Comparison of ENCODE assay signal across 10 cellular contexts in the genomic region with DNA sequence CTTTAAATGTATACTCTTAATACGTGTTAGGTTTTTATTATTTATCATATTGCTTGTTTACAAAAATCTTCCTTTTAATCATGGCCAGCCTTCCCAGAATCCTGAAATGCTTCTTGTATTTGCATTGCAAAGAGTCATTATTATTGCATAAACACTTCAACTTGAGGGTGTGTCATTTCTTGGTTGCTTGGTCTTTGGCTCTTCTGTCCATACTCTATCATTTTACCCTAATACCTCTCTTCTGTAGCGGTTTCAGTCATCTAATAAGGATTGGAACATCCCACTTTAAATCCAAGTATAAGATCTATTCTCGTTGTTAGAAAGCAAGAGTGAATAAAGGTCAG.
A peak's percentile ranks its signal among the peaks of the same experiment; 100 is the strongest.
DNase-seq lines count a peak whose midpoint lies in the region; ATAC-seq and TF ChIP-seq lines count a peak whose summit lies in the region.
"Had no signal": no experiment of that assay in that cellular context is flagged by ENCODE, and none has a peak within 500 bp of the region (broad histone marks: within the 10 kb centered on the region; RNA-seq: fewer than 3 reads in every experiment).

No MANE protein-coding gene starts in this region.

- peaks cover 8% of the 10 kb centered on the region; the same call in 1 of the 2 replicates for H3K4me1 ChIP-seq in HEK293 (ENCODE audit: control insufficient read depth, insufficient read depth, low read length)

- CTCF ChIA-PET in BJ (lab: Yijun Ruan, JAX), result interaction anchor here (0.7 to 1.5 kb wide), 4 partner anchors 9 to 16 kb away, joined by 3 to 6 read pairs (median 4); no protein-coding TSS in a partner anchor
- CTCF ChIA-PET in HEK293 (lab: Yijun Ruan, JAX), result interaction anchor here (0.6 to 1.1 kb wide), 5 partner anchors 8 to 200 kb away, joined by 3 to 7 read pairs (median 3); no protein-coding TSS in a partner anchor

- DNase-seq in BJ (ENCODE audit: low read depth) (no peak), caudate nucleus (lab: John Stamatoyannopoulos, UW) (no peak), retina (no peak), HuH-7.5 (ENCODE audit: low spot score) (no peak), GM20000 (ENCODE audit: low spot score) (no peak)
- DNase-seq: MM.1S had no signal

- H3K4me2 ChIP-seq in neural cell (ENCODE audit: low read length), result peak overlapping the region; percentile 93

- peaks cover 35% of the 10 kb centered on the region for H3K79me2 ChIP-seq in neural cell (replicated peaks; ENCODE audit: insufficient read depth, low read length)

- POLR2A ChIA-PET in BJ (lab: Charles Lee), result interaction anchor here (0.6 to 0.7 kb wide), 3 partner anchors 18 to 177 kb away, joined by 3 to 5 read pairs (median 3); no protein-coding TSS in a partner anchor
- POLR2A ChIA-PET in HEK293 (lab: Yijun Ruan, JAX), result interaction anchor here (0.7 to 2.0 kb wide), 7 partner anchors 8 to 250 kb away, joined by 3 to 21 read pairs (median 5); a partner anchor contains a TSS

- H2AFZ ChIP-seq in neural cell (ENCODE audit: low read depth, low read length), result peak overlapping the region; percentile 35

- H3K9ac ChIP-seq in neural cell (ENCODE audit: low read length), result peak overlapping the region; percentile 77

- no peaks in the 10 kb centered on the region for H3K9me2 ChIP-seq in neural cell (ENCODE audit: insufficient read depth, low read length)

- no peaks in the 10 kb centered on the region for H3K36me3 ChIP-seq in BJ (ENCODE audit: control insufficient read depth, insufficient read depth, low read length)
- H3K36me3 ChIP-seq in HEK293 (ENCODE audit: control insufficient read depth in 2 of 2, insufficient read depth in 1 of 2, low read length in 2 of 2), result no peaks in the 10 kb centered on the region
- H3K36me3 ChIP-seq in neural cell (ENCODE audit: insufficient read depth, low read length), result no peaks in the 10 kb centered on the region
- H3K36me3 ChIP-seq: HAP-1 had no signal

- ATAC-seq in GM19463 (IDR thresholded peaks at IDR 0.05; ENCODE audit: unreplicated experiment), result no peak

- H3K27me3 ChIP-seq in BJ (ENCODE audit: control insufficient read depth, insufficient read depth, low read length) (no peaks in the 10 kb centered on the region), neural cell (ENCODE audit: insufficient read depth, low read depth, low read length) (no peaks in the 10 kb centered on the region)

- H3K4me3 ChIP-seq in BJ (ENCODE audit: low read depth, low read length), result peak overlapping the region; percentile 52; the same call in 1 of the 2 replicates
- H3K4me3 ChIP-seq in HEK293 (ENCODE audit: low read depth, low read length), result peak overlapping the region; percentile 2; the same call in 1 of the 2 replicates
- peak overlapping the region; percentile 71 for H3K4me3 ChIP-seq in neural cell (ENCODE audit: low read length)
- H3K4me3 ChIP-seq: HAP-1 had no signal

- TF ChIP-seq CTCF in BJ (IDR thresholded peaks at IDR 0.05; ENCODE audit: insufficient read depth, low read depth, low read length), result no peak
- TF ChIP-seq CTCF in HEK293 (tag by site-specific recombination; IDR thresholded peaks at IDR 0.05), result no peak
- no peak for TF ChIP-seq CTCF in neural cell (IDR thresholded peaks at IDR 0.05; ENCODE audit: poor library complexity, severe bottlenecking)
- TF ChIP-seq CTCF in GM20000 (IDR thresholded peaks at IDR 0.05; ENCODE audit: extremely low read depth, missing control alignments), result no peak

- peaks cover 19% of the 10 kb centered on the region for H3F3A ChIP-seq in neural cell (ENCODE audit: insufficient read depth, low read length, poor library complexity, severe bottlenecking)

- no peaks in the 10 kb centered on the region for H3K9me3 ChIP-seq in HEK293 (ENCODE audit: control insufficient read depth, insufficient read depth, low read depth, low read length)
- no peaks in the 10 kb centered on the region for H3K9me3 ChIP-seq in neural cell (ENCODE audit: low read length)
- H3K9me3 ChIP-seq: HAP-1 had no signal

- no peak for TF ChIP-seq RAD21 in neural cell (conservative IDR thresholded peaks at IDR 0.05)

- TF ChIP-seq EP300 in neural cell (conservative IDR thresholded peaks at IDR 0.05; ENCODE audit: poor library complexity, severe bottlenecking), result no peak

- H3K27ac ChIP-seq in HEK293 (ENCODE audit: extremely low read depth, low read depth, low read length) (no peak overlapping the region), caudate nucleus (ENCODE audit: low read depth, low read length) (peak overlapping the region; percentile 82), neural cell (ENCODE audit: low read length) (peak overlapping the region; percentile 95)

- no peaks in the 10 kb centered on the region for H4K20me1 ChIP-seq in neural cell (ENCODE audit: insufficient read depth)

TF ChIP-seq in HEK293, 187 proteins besides CTCF, POLR2A, EP300 and RAD21 (continues in another document):
- TF ChIP-seq ZNF239 (tag by site-specific recombination; IDR thresholded peaks at IDR 0.05) (no peak), ZNF404 (tag by site-specific recombination; IDR thresholded peaks at IDR 0.05) (no peak), MZF1 (tag by site-specific recombination; IDR thresholded peaks at IDR 0.05; ENCODE audit: borderline replicate concordance) (no peak), ZNF549 (tag by site-specific recombination; IDR thresholded peaks at IDR 0.05) (no peak), ZNF514 (tag by site-specific recombination; IDR thresholded peaks at IDR 0.05) (no peak), WT1 (tag by site-specific recombination; IDR thresholded peaks at IDR 0.05) (no peak)
- TF ChIP-seq, protein P1, sequence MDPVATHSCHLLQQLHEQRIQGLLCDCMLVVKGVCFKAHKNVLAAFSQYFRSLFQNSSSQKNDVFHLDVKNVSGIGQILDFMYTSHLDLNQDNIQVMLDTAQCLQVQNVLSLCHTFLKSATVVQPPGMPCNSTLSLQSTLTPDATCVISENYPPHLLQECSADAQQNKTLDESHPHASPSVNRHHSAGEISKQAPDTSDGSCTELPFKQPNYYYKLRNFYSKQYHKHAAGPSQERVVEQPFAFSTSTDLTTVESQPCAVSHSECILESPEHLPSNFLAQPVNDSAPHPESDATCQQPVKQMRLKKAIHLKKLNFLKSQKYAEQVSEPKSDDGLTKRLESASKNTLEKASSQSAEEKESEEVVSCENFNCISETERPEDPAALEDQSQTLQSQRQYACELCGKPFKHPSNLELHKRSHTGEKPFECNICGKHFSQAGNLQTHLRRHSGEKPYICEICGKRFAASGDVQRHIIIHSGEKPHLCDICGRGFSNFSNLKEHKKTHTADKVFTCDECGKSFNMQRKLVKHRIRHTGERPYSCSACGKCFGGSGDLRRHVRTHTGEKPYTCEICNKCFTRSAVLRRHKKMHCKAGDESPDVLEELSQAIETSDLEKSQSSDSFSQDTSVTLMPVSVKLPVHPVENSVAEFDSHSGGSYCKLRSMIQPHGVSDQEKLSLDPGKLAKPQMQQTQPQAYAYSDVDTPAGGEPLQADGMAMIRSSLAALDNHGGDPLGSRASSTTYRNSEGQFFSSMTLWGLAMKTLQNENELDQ (tag by site-specific recombination; IDR thresholded peaks at IDR 0.05; ENCODE audit: low read depth), result no peak
- TF ChIP-seq, protein P2, sequence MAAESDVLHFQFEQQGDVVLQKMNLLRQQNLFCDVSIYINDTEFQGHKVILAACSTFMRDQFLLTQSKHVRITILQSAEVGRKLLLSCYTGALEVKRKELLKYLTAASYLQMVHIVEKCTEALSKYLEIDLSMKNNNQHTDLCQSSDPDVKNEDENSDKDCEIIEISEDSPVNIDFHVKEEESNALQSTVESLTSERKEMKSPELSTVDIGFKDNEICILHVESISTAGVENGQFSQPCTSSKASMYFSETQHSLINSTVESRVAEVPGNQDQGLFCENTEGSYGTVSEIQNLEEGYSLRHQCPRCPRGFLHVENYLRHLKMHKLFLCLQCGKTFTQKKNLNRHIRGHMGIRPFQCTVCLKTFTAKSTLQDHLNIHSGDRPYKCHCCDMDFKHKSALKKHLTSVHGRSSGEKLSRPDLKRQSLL (tag by site-specific recombination; IDR thresholded peaks at IDR 0.05), result 0 out of 2 replicates have a peak, but pooled peaks have one; percentile 14

TF ChIP-seq in neural cell, 6 proteins besides CTCF, POLR2A, EP300 and RAD21:
- TF ChIP-seq TAF1 (IDR thresholded peaks at IDR 0.05; ENCODE audit: low read depth), result no peak
- no peak for TF ChIP-seq POLR2AphosphoS5 (IDR thresholded peaks at IDR 0.05)
- TF ChIP-seq, protein P3, sequence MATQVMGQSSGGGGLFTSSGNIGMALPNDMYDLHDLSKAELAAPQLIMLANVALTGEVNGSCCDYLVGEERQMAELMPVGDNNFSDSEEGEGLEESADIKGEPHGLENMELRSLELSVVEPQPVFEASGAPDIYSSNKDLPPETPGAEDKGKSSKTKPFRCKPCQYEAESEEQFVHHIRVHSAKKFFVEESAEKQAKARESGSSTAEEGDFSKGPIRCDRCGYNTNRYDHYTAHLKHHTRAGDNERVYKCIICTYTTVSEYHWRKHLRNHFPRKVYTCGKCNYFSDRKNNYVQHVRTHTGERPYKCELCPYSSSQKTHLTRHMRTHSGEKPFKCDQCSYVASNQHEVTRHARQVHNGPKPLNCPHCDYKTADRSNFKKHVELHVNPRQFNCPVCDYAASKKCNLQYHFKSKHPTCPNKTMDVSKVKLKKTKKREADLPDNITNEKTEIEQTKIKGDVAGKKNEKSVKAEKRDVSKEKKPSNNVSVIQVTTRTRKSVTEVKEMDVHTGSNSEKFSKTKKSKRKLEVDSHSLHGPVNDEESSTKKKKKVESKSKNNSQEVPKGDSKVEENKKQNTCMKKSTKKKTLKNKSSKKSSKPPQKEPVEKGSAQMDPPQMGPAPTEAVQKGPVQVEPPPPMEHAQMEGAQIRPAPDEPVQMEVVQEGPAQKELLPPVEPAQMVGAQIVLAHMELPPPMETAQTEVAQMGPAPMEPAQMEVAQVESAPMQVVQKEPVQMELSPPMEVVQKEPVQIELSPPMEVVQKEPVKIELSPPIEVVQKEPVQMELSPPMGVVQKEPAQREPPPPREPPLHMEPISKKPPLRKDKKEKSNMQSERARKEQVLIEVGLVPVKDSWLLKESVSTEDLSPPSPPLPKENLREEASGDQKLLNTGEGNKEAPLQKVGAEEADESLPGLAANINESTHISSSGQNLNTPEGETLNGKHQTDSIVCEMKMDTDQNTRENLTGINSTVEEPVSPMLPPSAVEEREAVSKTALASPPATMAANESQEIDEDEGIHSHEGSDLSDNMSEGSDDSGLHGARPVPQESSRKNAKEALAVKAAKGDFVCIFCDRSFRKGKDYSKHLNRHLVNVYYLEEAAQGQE (IDR thresholded peaks at IDR 0.05; ENCODE audit: borderline replicate concordance), result no peak
- TF ChIP-seq MXI1 (conservative IDR thresholded peaks at IDR 0.05; ENCODE audit: poor library complexity, severe bottlenecking), result no peak
- no peak for TF ChIP-seq SMC3 (conservative IDR thresholded peaks at IDR 0.05; ENCODE audit: poor library complexity)
- TF ChIP-seq EZH2 (IDR thresholded peaks at IDR 0.05; ENCODE audit: borderline replicate concordance, insufficient read depth, low read length, poor library complexity, severe bottlenecking), result no peak
TF ChIP-seq in neural cell: peak in this region for 0.

Comparison
In these comparisons a context has a peak if more than half of its experiments do, and no peak if none do; other contexts are left out.
1. H3K4me3 ChIP-seq: peak in every context shown above with its lines; median percentile 71 in neural cell; 52 in BJ; 2 in HEK293.